ENCODE assay signal across 8 cellular contexts in genomic region chr16:71846443-71846842, GRCh38. TPM values are rescaled to one million over a fixed set of nuclear protein-coding genes. Genes with fewer than 3 reads are reported as not detected.
A peak's percentile ranks its signal among the peaks of the same experiment; 100 is the strongest.
DNase-seq lines count a peak whose midpoint lies in the region; ATAC-seq and TF ChIP-seq lines count a peak whose summit lies in the region.

No MANE protein-coding gene starts in this region.

- POLR2A ChIA-PET in Panc1 (lab: Charles Lee), result interaction anchor here (0.6 kb wide), 1 partner anchor 38 kb away, joined by 3 read pairs; no protein-coding TSS in a partner anchor

- 3% methylated on average over 19 of the region's 19 CpGs for WGBS in mesenchymal stem cell

- H2BK120ac ChIP-seq in mesenchymal stem cell (ENCODE audit: low read depth, low read length), result no peak overlapping the region

- peak; percentile 7 for DNase-seq in DMS79 (lab: John Stamatoyannopoulos, UW)
- DNase-seq in DMS79 treated with DMSO at 0.1 percent for 48 hours (lab: John Stamatoyannopoulos, UW), result no peak
- no peak for DNase-seq in Panc1 (ENCODE audit: low read depth, low spot score)
- DNase-seq in choroid plexus epithelial cell (ENCODE audit: low read depth), result peak; percentile 50
- DNase-seq in mesenchymal stem cell, result peak; percentile 39
- DNase-seq in uterus, result no peak
- DNase-seq in mesenteric fat pad (ENCODE audit: low spot score), result no peak
- no peak for DNase-seq in mucosa of gallbladder (ENCODE audit: low spot score)

- H3K36me3 ChIP-seq in Panc1 (ENCODE audit: control insufficient read depth, insufficient read depth, low read length) (peaks cover 5% of the 10 kb centered on the region), mesenchymal stem cell (ENCODE audit: control insufficient read depth in 1 of 2, insufficient read depth in 2 of 2, low read depth in 1 of 2, low read length in 2 of 2) (peaks cover 27 to 37% of the 10 kb centered on the region in 2 experiments), uterus (no peaks in the 10 kb centered on the region)

- intact Hi-C loops in Panc1 (cut with micrococcal nuclease; ENCODE audit: unreplicated experiment), result no loop called here
- intact Hi-C loops in uterus (cut with DNase I; ENCODE audit: low total_unique reads), result no loop called here

- peak overlapping the region; percentile 82 for H3K4me2 ChIP-seq in mesenchymal stem cell (ENCODE audit: low read length, poor library complexity, severe bottlenecking)

- H3K4me3 ChIP-seq in Panc1 (ENCODE audit: low read depth in 2 of 2, low read length in 2 of 2) (peak overlapping the region; percentile 91), choroid plexus epithelial cell (ENCODE audit: low read depth, low read length) (peak overlapping the region; percentile 95), mesenchymal stem cell (ENCODE audit: insufficient read depth in 1 of 2, low read depth in 1 of 2, low read length in 2 of 2) (peak overlapping the region; percentile 91 to 96), uterus (peak overlapping the region; percentile 73 to 94)

- H3K14ac ChIP-seq in mesenchymal stem cell (ENCODE audit: low read length in 2 of 2), result no peak overlapping the region

- CTCF ChIA-PET in Panc1 (lab: Charles Lee), result no interaction called here

- H4K91ac ChIP-seq in mesenchymal stem cell (ENCODE audit: low read length), result no peak overlapping the region

- no peak overlapping the region for H2BK12ac ChIP-seq in mesenchymal stem cell (ENCODE audit: low read length in 2 of 2)

- no TSS peak for BruUV-seq in Panc1 (replicated peaks; lab: Mats Ljungman, UMichigan)

- peak overlapping the region; percentile 79 for H3K27ac ChIP-seq in Panc1 (ENCODE audit: low read length)
- no peak overlapping the region for H3K27ac ChIP-seq in mesenchymal stem cell (ENCODE audit: low read length, poor library complexity, severe bottlenecking)
- peak overlapping the region; percentile 88 to 89 for H3K27ac ChIP-seq in uterus

- H2AK5ac ChIP-seq in mesenchymal stem cell (ENCODE audit: low read length, severe bottlenecking), result no peak overlapping the region

- H3K9ac ChIP-seq in mesenchymal stem cell (ENCODE audit: low read length), result peak overlapping the region; percentile 99

- peaks cover 31% of the 10 kb centered on the region for H3K79me1 ChIP-seq in mesenchymal stem cell (replicated peaks; ENCODE audit: low read length, poor library complexity, severe bottlenecking)

- H3K27me3 ChIP-seq in Panc1 (ENCODE audit: control insufficient read depth, insufficient read depth, low read length) (no peaks in the 10 kb centered on the region), mesenchymal stem cell (ENCODE audit: control insufficient read depth in 1 of 2, insufficient read depth in 1 of 2, low read length in 2 of 2) (no peaks in the 10 kb centered on the region), uterus (no peaks in the 10 kb centered on the region)

- no peak overlapping the region for H4K8ac ChIP-seq in mesenchymal stem cell (ENCODE audit: low read length)

- H3K9me3 ChIP-seq in Panc1 (ENCODE audit: control insufficient read depth, insufficient read depth, low read depth, low read length) (no peaks in the 10 kb centered on the region), mesenchymal stem cell (ENCODE audit: control insufficient read depth, low read length) (no peaks in the 10 kb centered on the region), uterus (no peaks in the 10 kb centered on the region)

- H2BK15ac ChIP-seq in mesenchymal stem cell (ENCODE audit: low read depth, poor library complexity, severe bottlenecking), result no peak overlapping the region

- TF ChIP-seq CTCF in Panc1 (IDR thresholded peaks at IDR 0.05) (no peak), choroid plexus epithelial cell (conservative IDR thresholded peaks at IDR 0.05; ENCODE audit: low read depth, low read length) (no peak), uterus (IDR thresholded peaks at IDR 0.05) (no peak)

- H3K4me1 ChIP-seq in Panc1 (ENCODE audit: control insufficient read depth, insufficient read depth, low read length) (no peaks in the 10 kb centered on the region; the same call in none of the 2 replicates), mesenchymal stem cell (ENCODE audit: control insufficient read depth, insufficient read depth, low read depth, low read length) (peaks cover 5% of the 10 kb centered on the region), uterus (no peaks in the 10 kb centered on the region)

- no peak for TF ChIP-seq POLR2A in uterus (IDR thresholded peaks at IDR 0.05)

- H3K4ac ChIP-seq in mesenchymal stem cell (ENCODE audit: low read depth in 1 of 2, low read length in 2 of 2), result peak overlapping the region in 1 of 2 experiments; percentile 73

- no peak for ATAC-seq in Panc1

- H2BK5ac ChIP-seq in mesenchymal stem cell (ENCODE audit: low read depth, low read length, poor library complexity, severe bottlenecking), result no peak overlapping the region

- no peak overlapping the region for H3K18ac ChIP-seq in mesenchymal stem cell (ENCODE audit: low read depth in 1 of 2, low read length in 2 of 2)

- H3K23ac ChIP-seq in mesenchymal stem cell (ENCODE audit: low read length in 2 of 2), result no peak overlapping the region

- in situ Hi-C loops in Panc1 (cut with HindIII; ENCODE audit: low pct_unique_long_range_greater_than_20kb, low sequenced_read_pairs), result no loop called here

- peak overlapping the region; percentile 32 for H2AFZ ChIP-seq in mesenchymal stem cell (ENCODE audit: low read depth, low read length)

RNA-seq across cellular contexts. Expression of gene ATXN1L, which starts 0.7 kb away (rescaled TPM):
- total RNA-seq in Panc1 (2021; ENCODE audit: unreplicated experiment) (17.3 TPM), uterus (10 to 100 TPM in 3 of 4 donors, 1 to 10 TPM in 1; 4.7 to 33.1 (median 23.4) TPM), mesenteric fat pad (44.4 TPM), mucosa of gallbladder (30.0 TPM)
- polyA plus RNA-seq in Panc1 (2012; ENCODE audit: insufficient read length), result 9.3 TPM
- polyA plus RNA-seq in mesenchymal stem cell (2013, experiment 1 of 2), result 10.0 TPM
- 11.1 TPM for polyA plus RNA-seq in mesenchymal stem cell (2013, experiment 2 of 2)

RNA-seq across cellular contexts. Expression of gene ZNF821, which starts 37.5 kb away (rescaled TPM):
- total RNA-seq in Panc1 (2021; ENCODE audit: unreplicated experiment) (6.4 TPM), uterus (10 to 100 TPM in 2 of 4 donors, 1 to 10 TPM in 1, under 1 TPM in 1; 0.59 to 16.9 (median 7.4) TPM), mesenteric fat pad (6.7 TPM), mucosa of gallbladder (9.3 TPM)
- 4.1 TPM for polyA plus RNA-seq in Panc1 (2012; ENCODE audit: insufficient read length)
- 4.8 TPM for polyA plus RNA-seq in mesenchymal stem cell (2013, experiment 1 of 2)
- 4.9 TPM for polyA plus RNA-seq in mesenchymal stem cell (2013, experiment 2 of 2)

RNA-seq across cellular contexts. Expression of gene AP1G1, which starts 37.8 kb away (rescaled TPM):
- total RNA-seq in Panc1 (2021; ENCODE audit: unreplicated experiment) (63.8 TPM), uterus (100 to 1,000 TPM in 1 of 4 donors, 10 to 100 TPM in 3; 32.5 to 125 (median 56.4) TPM), mesenteric fat pad (95.8 TPM), mucosa of gallbladder (98.1 TPM)
- 27.3 TPM for polyA plus RNA-seq in Panc1 (2012; ENCODE audit: insufficient read length)
- polyA plus RNA-seq in mesenchymal stem cell (2013, experiment 1 of 2), result 36.5 TPM
- 36.7 TPM for polyA plus RNA-seq in mesenchymal stem cell (2013, experiment 2 of 2)

RNA-seq across cellular contexts. Expression of gene IST1, which starts 48.9 kb away (rescaled TPM):
- total RNA-seq in Panc1 (2021; ENCODE audit: unreplicated experiment) (173 TPM), uterus (100 to 1,000 TPM; 172 to 301 (median 207) TPM), mesenteric fat pad (171 TPM), mucosa of gallbladder (225 TPM)
- polyA plus RNA-seq in Panc1 (2012; ENCODE audit: insufficient read length), result 120 TPM
- 77.7 TPM for polyA plus RNA-seq in mesenchymal stem cell (2013, experiment 1 of 2)
- polyA plus RNA-seq in mesenchymal stem cell (2013, experiment 2 of 2), result 76.1 TPM

Comparison
In these comparisons a context has a peak if more than half of its experiments do, and no peak if none do; other contexts are left out.
1. DNase-seq: peak in DMS79 (single experiment), choroid plexus epithelial cell (single experiment) and mesenchymal stem cell (single experiment); none in DMS79 treated with DMSO at 0.1 percent for 48 hours (single experiment), Panc1 (single experiment), uterus (0 of 2), mesenteric fat pad (single experiment) and mucosa of gallbladder (single experiment).
2. Peak in every context shown above with its lines, with median percentiles within 50 percentile points of each other: H3K4me3 ChIP-seq.